ENCODE assay signal across 8 cellular contexts in the genomic region with DNA sequence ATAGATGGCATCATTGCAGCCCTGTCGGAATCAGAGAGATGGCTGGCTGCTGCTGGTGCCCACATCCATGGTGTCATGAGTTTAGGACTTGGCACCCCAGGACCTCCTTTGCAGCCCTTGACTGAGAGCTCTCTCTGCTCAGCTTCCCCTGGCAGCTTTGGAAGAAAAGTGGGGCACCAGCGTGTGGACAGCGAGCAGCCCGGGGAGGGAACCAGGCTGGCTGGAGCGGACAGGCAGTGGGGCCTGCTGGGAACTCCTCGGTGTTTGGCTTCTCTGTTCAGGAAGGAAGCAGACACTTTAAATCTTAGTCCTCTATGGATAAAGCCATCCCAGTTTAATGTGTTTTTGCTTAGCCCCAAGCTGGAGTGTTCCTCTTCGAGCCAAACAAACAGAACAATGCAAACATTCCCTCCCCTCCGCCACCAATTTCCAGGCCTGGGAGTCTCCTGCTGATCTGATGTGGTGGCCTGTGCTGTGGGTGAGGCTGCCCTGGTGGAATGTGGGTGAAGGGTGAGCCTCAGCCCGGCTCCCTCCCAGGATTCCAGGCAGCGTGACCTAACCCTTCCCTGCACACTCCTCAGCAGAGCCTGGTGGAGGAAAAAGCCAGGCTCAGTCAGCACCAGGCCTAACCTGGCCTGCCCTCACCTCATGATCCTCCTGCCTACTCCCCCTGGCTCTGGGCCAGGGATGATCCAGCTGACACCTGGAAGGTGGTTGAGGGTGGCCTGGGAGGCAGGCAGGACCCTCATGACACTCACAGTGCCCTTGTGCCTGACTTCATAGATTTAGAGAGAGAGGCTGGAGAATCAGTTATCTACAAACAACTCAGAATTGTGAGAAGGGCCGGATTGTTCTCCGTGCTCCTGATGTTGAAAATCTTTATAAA. TPM values are rescaled to one million over a fixed set of nuclear protein-coding genes. Genes with fewer than 3 reads are reported as not detected.
DNase-seq lines count a peak whose midpoint lies in the region; ATAC-seq and TF ChIP-seq lines count a peak whose summit lies in the region.

No MANE protein-coding gene starts in this region.

- peak overlapping the region; percentile 58 for H3K56ac ChIP-seq in IMR-90 (ENCODE audit: extremely low read depth, insufficient read depth, low read length)

- peaks cover 33% of the 10 kb centered on the region for H3K9me1 ChIP-seq in IMR-90 (ENCODE audit: insufficient read depth, low read length)

- peak overlapping the region; percentile 99 for H4K91ac ChIP-seq in IMR-90 (ENCODE audit: insufficient read depth, low read depth, low read length)

- DNase-seq in A172 (ENCODE audit: low spot score) (peak; percentile 67), IMR-90 (peak; percentile 64), dedifferentiated amniotic fluid mesenchymal stem cell (ENCODE audit: extremely low spot score) (peak; percentile 58), mucosa of descending colon (peak; percentile 84 to 88 (median 87)), SK-N-DZ (ENCODE audit: low spot score) (no peak), KG1 (lab: John Stamatoyannopoulos, UW) (no peak), SJCRH30 (no peak)

- H2BK5ac ChIP-seq in IMR-90 (ENCODE audit: low read depth, low read length, poor library complexity, severe bottlenecking): peak overlapping the region; percentile 97

- peak overlapping the region; percentile 92 for H2BK20ac ChIP-seq in IMR-90 (ENCODE audit: low read depth, low read length)

- no peak for TF ChIP-seq POLR2A in IMR-90 (IDR thresholded peaks at IDR 0.05; ENCODE audit: low read depth, low read length)

- 91% methylated on average over 5 of the region's 12 CpGs; no CpG with 5 or more reads in 1 of the 2 experiments for WGBS in IMR-90 (ENCODE audit: extremely low coverage in 2 of 2, insufficient read length in 1 of 2), 2 experiments

- H2AFZ ChIP-seq in IMR-90 (replicated peaks; ENCODE audit: low read length, poor library complexity): peak overlapping the region; percentile 88

- H3K23ac ChIP-seq in IMR-90 (ENCODE audit: low read depth, low read length): peak overlapping the region; percentile 96

- H2AK9ac ChIP-seq in IMR-90 (replicated peaks; ENCODE audit: low read depth, low read length, poor library complexity): peak overlapping the region; percentile 84

- dilution Hi-C loops in IMR-90 (cut with HindIII; ENCODE audit: low sequenced_read_pairs, unreplicated experiment): no loop called here

- H2BK15ac ChIP-seq in IMR-90 (ENCODE audit: low read depth, low read length): peak overlapping the region; percentile 90

- intact Hi-C loops in IMR-90 (cut with micrococcal nuclease): no loop called here
- intact Hi-C loops in mucosa of descending colon (cut with DNase I, micrococcal nuclease): no loop called here

- TF ChIP-seq CTCF in IMR-90 (conservative IDR thresholded peaks at IDR 0.05; ENCODE audit: low read depth, low read length) (no peak), mucosa of descending colon (IDR thresholded peaks at IDR 0.05) (no peak)

- POLR2A ChIA-PET in IMR-90 (lab: Charles Lee; ENCODE audit: unreplicated experiment): no interaction called here

- peak overlapping the region; percentile 82 to 97 for H4K8ac ChIP-seq in IMR-90 (ENCODE audit: low read depth in 2 of 2, low read length in 2 of 2)

- H3K9me3 ChIP-seq in IMR-90 (ENCODE audit: control insufficient read depth, insufficient read depth, low read length) (no peaks in the 10 kb centered on the region), mucosa of descending colon (no peaks in the 10 kb centered on the region), SJCRH30 (replicated peaks) (no peaks in the 10 kb centered on the region)

- H3K27ac ChIP-seq in IMR-90 (ENCODE audit: insufficient read depth, low read length) (peak overlapping the region; percentile 40), SJCRH30 (no peak overlapping the region; the same call in 1 of the 2 replicates)

- no peaks in the 10 kb centered on the region for H3K79me1 ChIP-seq in IMR-90 (ENCODE audit: low read depth in 1 of 2, low read length in 2 of 2)

- peaks cover 31% of the 10 kb centered on the region for H3K4me1 ChIP-seq in IMR-90 (ENCODE audit: control insufficient read depth, insufficient read depth, low read length)
- H3K4me1 ChIP-seq in mucosa of descending colon (ENCODE audit: low read depth): peaks cover 30% of the 10 kb centered on the region
- peaks cover 38% of the 10 kb centered on the region for H3K4me1 ChIP-seq in SJCRH30

- H4K5ac ChIP-seq in IMR-90 (ENCODE audit: low read depth, low read length): peak overlapping the region; percentile 92

- CTCF ChIA-PET in IMR-90 (lab: Yijun Ruan, JAX): interaction anchor here (1.1 kb wide), 1 partner anchor 773 kb away, joined by 3 read pairs; no protein-coding TSS in a partner anchor

- H2AK5ac ChIP-seq in IMR-90 (ENCODE audit: low read depth, low read length): peak overlapping the region; percentile 93

- H3K9ac ChIP-seq in IMR-90 (ENCODE audit: low read depth, low read length): peak overlapping the region; percentile 44

- in situ Hi-C loops in IMR-90 (cut with MboI; ENCODE audit: low sequenced_read_pairs): no loop called here

- no TSS peak for BruUV-seq in IMR-90 (replicated peaks; lab: Mats Ljungman, UMichigan)

- peak overlapping the region; percentile 82 for H3K18ac ChIP-seq in IMR-90 (ENCODE audit: low read depth, low read length)

- H2BK120ac ChIP-seq in IMR-90 (ENCODE audit: low read depth, low read length): peak overlapping the region; percentile 98

- H3K4me2 ChIP-seq in IMR-90 (ENCODE audit: low read depth, low read length): no peak overlapping the region

- no peak overlapping the region for H3K4me3 ChIP-seq in IMR-90 (ENCODE audit: insufficient read depth, low read depth, low read length)
- no peak overlapping the region for H3K4me3 ChIP-seq in mucosa of descending colon
- H3K4me3 ChIP-seq in SJCRH30: no peak overlapping the region

- H3K14ac ChIP-seq in IMR-90 (replicated peaks; ENCODE audit: low read depth, low read length): peak overlapping the region; percentile 98

- no peaks in the 10 kb centered on the region for H4K20me1 ChIP-seq in IMR-90 (ENCODE audit: insufficient read depth, low read length)

- H3K27me3 ChIP-seq in IMR-90 (ENCODE audit: control insufficient read depth, insufficient read depth, low read length) (no peaks in the 10 kb centered on the region), SJCRH30 (no peaks in the 10 kb centered on the region)

- TF ChIP-seq RAD21 in IMR-90 (IDR thresholded peaks at IDR 0.05; ENCODE audit: low read length): no peak

- ATAC-seq in IMR-90 (ENCODE audit: low read depth) (peak; percentile 85), mucosa of descending colon (peak; percentile 96), HG02852 (IDR thresholded peaks at IDR 0.05; ENCODE audit: unreplicated experiment) (no peak)

- peak overlapping the region; percentile 98 for H3K4ac ChIP-seq in IMR-90 (ENCODE audit: low read depth, low read length)

- no peaks in the 10 kb centered on the region for H3K36me3 ChIP-seq in IMR-90 (ENCODE audit: control insufficient read depth, insufficient read depth, low read length)
- H3K36me3 ChIP-seq in mucosa of descending colon (ENCODE audit: low read depth): no peaks in the 10 kb centered on the region
- H3K36me3 ChIP-seq in SJCRH30: no peaks in the 10 kb centered on the region

TF ChIP-seq in IMR-90, 13 proteins besides CTCF, POLR2A, EP300 and RAD21:
- TF ChIP-seq MAFK (IDR thresholded peaks at IDR 0.05; ENCODE audit: low read depth, low read length) (no peak), BHLHE40 (IDR thresholded peaks at IDR 0.05; ENCODE audit: low read depth, low read length) (peak; percentile 42; the same call in 1 of the 2 replicates), MAZ (IDR thresholded peaks at IDR 0.05; ENCODE audit: borderline replicate concordance, low read depth, low read length) (peak; percentile 43; the same call in 1 of the 2 replicates), RCOR1 (IDR thresholded peaks at IDR 0.05; ENCODE audit: insufficient replicate concordance, low read length) (no peak)
- TF ChIP-seq, protein P1, sequence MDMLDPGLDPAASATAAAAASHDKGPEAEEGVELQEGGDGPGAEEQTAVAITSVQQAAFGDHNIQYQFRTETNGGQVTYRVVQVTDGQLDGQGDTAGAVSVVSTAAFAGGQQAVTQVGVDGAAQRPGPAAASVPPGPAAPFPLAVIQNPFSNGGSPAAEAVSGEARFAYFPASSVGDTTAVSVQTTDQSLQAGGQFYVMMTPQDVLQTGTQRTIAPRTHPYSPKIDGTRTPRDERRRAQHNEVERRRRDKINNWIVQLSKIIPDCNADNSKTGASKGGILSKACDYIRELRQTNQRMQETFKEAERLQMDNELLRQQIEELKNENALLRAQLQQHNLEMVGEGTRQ (IDR thresholded peaks at IDR 0.05; ENCODE audit: low read depth, low read length): no peak
- TF ChIP-seq, protein P2, sequence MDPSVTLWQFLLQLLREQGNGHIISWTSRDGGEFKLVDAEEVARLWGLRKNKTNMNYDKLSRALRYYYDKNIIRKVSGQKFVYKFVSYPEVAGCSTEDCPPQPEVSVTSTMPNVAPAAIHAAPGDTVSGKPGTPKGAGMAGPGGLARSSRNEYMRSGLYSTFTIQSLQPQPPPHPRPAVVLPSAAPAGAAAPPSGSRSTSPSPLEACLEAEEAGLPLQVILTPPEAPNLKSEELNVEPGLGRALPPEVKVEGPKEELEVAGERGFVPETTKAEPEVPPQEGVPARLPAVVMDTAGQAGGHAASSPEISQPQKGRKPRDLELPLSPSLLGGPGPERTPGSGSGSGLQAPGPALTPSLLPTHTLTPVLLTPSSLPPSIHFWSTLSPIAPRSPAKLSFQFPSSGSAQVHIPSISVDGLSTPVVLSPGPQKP (IDR thresholded peaks at IDR 0.05; ENCODE audit: borderline replicate concordance, low read depth, low read length): no peak

RNA-seq across cellular contexts. Expression of a gene that starts 21.6 kb away (rescaled TPM):
- 0.29 and 1.00 TPM in 2 replicates for total RNA-seq in A172 (2014; rRNA removed; shearing (Covaris generic))
- total RNA-seq in IMR-90 (2012; rRNA removed): under 0.01 TPM in 1 of 2 replicates, not detected in the other
- not detected in 2 replicates for polyA plus RNA-seq in IMR-90 (2012; rRNA removed)
- polyA plus RNA-seq in IMR-90 (2012; cell fraction: cytosol; rRNA removed): not detected in 2 replicates
- polyA plus RNA-seq in IMR-90 (2012; cell fraction: nucleus; rRNA removed; ENCODE audit: low replicate concordance): 0.02 TPM in 1 of 2 replicates, not detected in the other
- total RNA-seq in mucosa of descending colon: 10 to 100 TPM in 2 of 3 donors, 1 to 10 TPM in 1; 9.0 to 35.7 (median 16.2) TPM
- polyA plus RNA-seq in SK-N-DZ (2014; cell fraction: cytosol; rRNA removed): not detected in 2 replicates
- not detected in 2 replicates for polyA plus RNA-seq in SK-N-DZ (2014; cell fraction: nucleus; rRNA removed)
- total RNA-seq in SJCRH30 (2014; rRNA removed; shearing (Covaris generic)): 3.7 and 3.8 TPM in 2 replicates

Comparison
In these comparisons a context has a peak if more than half of its experiments do, and no peak if none do; other contexts are left out.
1. DNase-seq: peak in A172 (single experiment), IMR-90 (single experiment), dedifferentiated amniotic fluid mesenchymal stem cell (single experiment) and mucosa of descending colon (3 of 3); none in SK-N-DZ (single experiment), KG1 (single experiment) and SJCRH30 (0 of 2).